Comparison of ENCODE assay signal across 2 cellular contexts in the genomic region with DNA sequence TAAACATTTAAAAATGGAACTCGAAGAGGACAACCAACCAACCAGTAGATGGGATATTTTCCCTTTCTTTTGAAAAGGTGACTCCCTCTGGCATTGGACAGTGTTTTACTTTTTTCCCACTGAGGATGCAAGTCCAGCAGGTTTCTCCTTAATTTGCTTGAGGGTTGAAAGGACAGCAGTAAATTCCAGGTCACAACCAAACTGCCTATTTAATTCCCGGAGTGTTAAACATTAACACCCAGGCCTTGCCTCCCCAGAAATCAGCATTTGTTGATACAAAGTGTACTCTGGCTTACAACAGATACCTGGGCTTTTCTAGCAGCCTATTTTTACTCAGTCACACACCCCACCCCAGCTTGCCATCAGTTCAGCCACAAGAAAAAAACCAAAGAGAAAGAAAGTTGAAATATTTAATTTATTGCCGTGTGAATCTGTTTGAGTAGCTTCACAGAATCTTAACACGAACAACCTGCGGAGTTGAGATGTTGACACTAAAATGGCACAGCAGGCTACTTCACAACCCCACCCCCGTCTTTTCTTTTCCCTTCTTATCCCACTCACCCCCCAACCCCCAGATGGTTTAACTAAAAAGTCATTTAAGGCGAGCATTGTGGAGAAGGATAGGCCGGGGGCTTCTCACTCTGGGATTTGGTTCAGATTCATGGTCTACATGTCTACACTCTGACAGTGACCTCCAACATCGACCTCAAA.
A peak's percentile ranks its signal among the peaks of the same experiment; 100 is the strongest.
TF ChIP-seq lines count a peak whose summit lies in the region.

No MANE protein-coding gene starts in this region.

TF ChIP-seq in H1, 55 proteins besides CTCF, POLR2A, EP300 and RAD21:
- TF ChIP-seq CBX8 (IDR thresholded peaks at IDR 0.05; ENCODE audit: borderline replicate concordance, low read depth, low read length) (no peak), SRF (IDR thresholded peaks at IDR 0.05; ENCODE audit: low read depth, low read length) (no peak), RNF2 (IDR thresholded peaks at IDR 0.05; ENCODE audit: borderline replicate concordance, low read depth, low read length, missing control alignments, poor library complexity, severe bottlenecking) (no peak), GABPA (IDR thresholded peaks at IDR 0.05; ENCODE audit: borderline replicate concordance, insufficient read depth, low read length) (no peak), KDM4A (IDR thresholded peaks at IDR 0.05; ENCODE audit: low read depth, low read length, severe bottlenecking) (no peak), CHD1 (IDR thresholded peaks at IDR 0.05; ENCODE audit: low read depth, low read length) (no peak), SUZ12 (IDR thresholded peaks at IDR 0.05; ENCODE audit: low read length) (no peak), ZNF274 (IDR thresholded peaks at IDR 0.05; ENCODE audit: borderline replicate concordance, extremely low read depth, low read length) (no peak), NANOG (IDR thresholded peaks at IDR 0.05; ENCODE audit: insufficient read depth, low read depth, low read length, poor library complexity, severe bottlenecking) (no peak), CTBP2 (IDR thresholded peaks at IDR 0.05; ENCODE audit: borderline replicate concordance, insufficient read depth, insufficient read length, low read length) (no peak)

TF ChIP-seq in HepG2, 621 proteins besides CTCF, POLR2A, EP300 and RAD21:
- TF ChIP-seq GABPA (IDR thresholded peaks at IDR 0.05; ENCODE audit: low read depth, low read length) (no peak), GABPA (CRISPR knock-in tag; IDR thresholded peaks at IDR 0.05; ENCODE audit: low read depth) (no peak), ZNF761 (CRISPR knock-in tag; conservative IDR thresholded peaks at IDR 0.05) (no peak), HNRNPK (IDR thresholded peaks at IDR 0.05; ENCODE audit: low read depth, low read length, poor library complexity, severe bottlenecking) (peak; percentile 21), SOX5 (CRISPR knock-in tag; IDR thresholded peaks at IDR 0.05; ENCODE audit: borderline replicate concordance) (no peak)
